In the genomic region with DNA sequence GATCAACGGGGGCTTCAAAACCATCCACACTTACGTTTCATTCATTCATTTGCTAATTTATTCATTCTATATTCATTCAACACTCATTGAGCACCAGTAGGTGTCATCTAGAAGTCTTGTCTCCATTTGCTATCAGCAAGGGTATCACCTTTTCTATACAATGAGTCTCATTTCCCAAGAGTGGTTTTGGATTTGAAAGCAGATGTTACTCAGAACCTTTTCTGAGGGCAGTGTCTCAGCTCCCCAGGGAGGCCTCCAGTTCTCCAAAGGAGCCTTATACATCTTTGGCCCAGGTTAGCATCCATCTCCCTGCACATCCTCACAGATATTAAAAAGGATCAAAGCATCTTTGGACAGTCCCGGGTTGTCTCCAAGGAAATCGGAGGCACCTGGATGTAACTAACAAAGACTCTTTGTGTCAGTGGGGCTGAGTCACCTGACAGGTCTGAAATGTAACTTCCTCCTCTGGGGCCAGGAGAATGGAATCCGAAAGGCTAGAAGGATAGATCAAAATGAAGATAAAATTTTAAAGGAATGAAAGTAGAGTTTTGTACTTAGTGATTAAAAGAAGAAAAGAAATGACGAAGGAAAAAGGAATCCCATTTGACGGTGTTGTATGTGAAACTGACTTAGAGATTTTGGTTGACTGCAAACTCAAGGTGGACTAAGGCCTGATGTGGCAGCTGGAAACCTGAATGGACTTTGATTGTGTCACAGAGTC, we compare ENCODE assay signal across 13 cellular contexts.
DNase-seq lines count a peak whose midpoint lies in the region; ATAC-seq and TF ChIP-seq lines count a peak whose summit lies in the region.
"Had no signal": no experiment of that assay in that cellular context is flagged by ENCODE, and none has a peak within 500 bp of the region (broad histone marks: within the 10 kb centered on the region; RNA-seq: fewer than 3 reads in every experiment).

No MANE protein-coding gene starts in this region.

- H3K9me3 Mint-ChIP-seq in activated T-cell treated with anti-CD3 and anti-CD28 coated beads, Interleukin-2, amount 50 U/mL, for 4 hours, result no peaks in the 10 kb centered on the region
- H3K9me3 Mint-ChIP-seq in activated T-cell treated with anti-CD3 and anti-CD28 coated beads, Interleukin-2, amount 50 U/mL, for 24 hours, result no peaks in the 10 kb centered on the region
- no peaks in the 10 kb centered on the region for H3K9me3 Mint-ChIP-seq in immature natural killer cell
- H3K9me3 Mint-ChIP-seq in stimulated activated naive B cell treated with anti-CD40 and anti-IgM and Interleukin-4, amounts not matched to agents 10 μg/mL and 1 μg/mL and 100 μg/mL, for 72 hours, result no peaks in the 10 kb centered on the region

- H3K36me3 Mint-ChIP-seq in activated T-cell treated with anti-CD3 and anti-CD28 coated beads, Interleukin-2, amount 50 U/mL, for 4 hours (ENCODE audit: insufficient read depth), result peaks cover 5% of the 10 kb centered on the region
- H3K36me3 Mint-ChIP-seq in activated T-cell treated with anti-CD3 and anti-CD28 coated beads, Interleukin-2, amount 50 U/mL, for 24 hours (ENCODE audit: low read depth), result peaks cover 12% of the 10 kb centered on the region
- H3K36me3 Mint-ChIP-seq in immature natural killer cell, result peaks cover 11 to 22% (median 17%) of the 10 kb centered on the region in 3 donors
- H3K36me3 Mint-ChIP-seq in stimulated activated naive B cell treated with anti-CD40 and anti-IgM and Interleukin-4, amounts not matched to agents 10 μg/mL and 1 μg/mL and 100 μg/mL, for 72 hours, result peaks cover 7 to 10% of the 10 kb centered on the region in 2 donors

- peak; percentile 59 to 65 for ATAC-seq in activated T-cell treated with anti-CD3 and anti-CD28 coated beads, Interleukin-2, amount 50 U/mL, for 4 hours
- ATAC-seq in SK-N-SH treated with all-trans-retinoic acid at 6 μM for 48 hours (peak; percentile 73), Right ventricle myocardium superior (ENCODE audit: poor library complexity) (no peak)
- ATAC-seq in stimulated activated naive B cell treated with anti-CD40 and anti-IgM and Interleukin-4, amounts not matched to agents 10 μg/mL and 1 μg/mL and 100 μg/mL, for 72 hours (replicated peaks), result peak; percentile 46 to 70
- ATAC-seq: left ventricle myocardium superior had no signal

- no peaks in the 10 kb centered on the region for H3K27me3 Mint-ChIP-seq in activated T-cell treated with anti-CD3 and anti-CD28 coated beads, Interleukin-2, amount 50 U/mL, for 4 hours (ENCODE audit: low read depth)
- H3K27me3 Mint-ChIP-seq in activated T-cell treated with anti-CD3 and anti-CD28 coated beads, Interleukin-2, amount 50 U/mL, for 24 hours, result no peaks in the 10 kb centered on the region
- H3K27me3 Mint-ChIP-seq in immature natural killer cell (ENCODE audit: low read depth in 3 of 3), result peaks cover 0 to 2% (median 1%) of the 10 kb centered on the region in 3 donors
- no peaks in the 10 kb centered on the region for H3K27me3 Mint-ChIP-seq in stimulated activated naive B cell treated with anti-CD40 and anti-IgM and Interleukin-4, amounts not matched to agents 10 μg/mL and 1 μg/mL and 100 μg/mL, for 72 hours

- H3K27ac Mint-ChIP-seq in activated T-cell treated with anti-CD3 and anti-CD28 coated beads, Interleukin-2, amount 50 U/mL, for 24 hours, result no peak overlapping the region
- peak overlapping the region in 4 of 6 donors; percentile 8 to 71 (median 14) for H3K27ac Mint-ChIP-seq in immature natural killer cell
- H3K27ac Mint-ChIP-seq in stimulated activated naive B cell treated with anti-CD40 and anti-IgM and Interleukin-4, amounts not matched to agents 10 μg/mL and 1 μg/mL and 100 μg/mL, for 72 hours, result peak overlapping the region; percentile 26

- peaks cover 19% of the 10 kb centered on the region for H3K4me1 Mint-ChIP-seq in activated T-cell treated with anti-CD3 and anti-CD28 coated beads, Interleukin-2, amount 50 U/mL, for 4 hours (ENCODE audit: low read depth)
- peaks cover 28% of the 10 kb centered on the region for H3K4me1 Mint-ChIP-seq in activated T-cell treated with anti-CD3 and anti-CD28 coated beads, Interleukin-2, amount 50 U/mL, for 24 hours (ENCODE audit: low read depth)
- H3K4me1 Mint-ChIP-seq in immature natural killer cell, result peaks cover 0 to 3% of the 10 kb centered on the region in 2 donors
- peaks cover 41 to 58% of the 10 kb centered on the region in 2 donors for H3K4me1 Mint-ChIP-seq in stimulated activated naive B cell treated with anti-CD40 and anti-IgM and Interleukin-4, amounts not matched to agents 10 μg/mL and 1 μg/mL and 100 μg/mL, for 72 hours

- intact Hi-C loops in Right ventricle myocardium superior (cut with DNase I), result no loop called here

- no peak for DNase-seq in activated T-cell treated with anti-CD3 and anti-CD28 coated beads, Interleukin-2, amount 50 U/mL, for 4 hours
- DNase-seq in activated T-cell treated with anti-CD3 and anti-CD28 coated beads, Interleukin-2, amount 50 U/mL, for 24 hours, result no peak
- DNase-seq in immature natural killer cell (no peak), Right ventricle myocardium superior (no peak), HuH-7 (ENCODE audit: low spot score) (no peak), DMS153 treated with DMSO at 0.1 percent for 48 hours (lab: John Stamatoyannopoulos, UW; ENCODE audit: unreplicated experiment) (no peak)
- DNase-seq in stimulated activated naive B cell treated with anti-CD40 and anti-IgM and Interleukin-4, amounts not matched to agents 10 μg/mL and 1 μg/mL and 100 μg/mL, for 72 hours, result no peak
- DNase-seq: central memory CD4-positive, alpha-beta T cell; hypothalamus; left ventricle myocardium superior; MG63; tibial artery had no signal

- no peak overlapping the region for H3K4me3 Mint-ChIP-seq in activated T-cell treated with anti-CD3 and anti-CD28 coated beads, Interleukin-2, amount 50 U/mL, for 4 hours
- H3K4me3 Mint-ChIP-seq in activated T-cell treated with anti-CD3 and anti-CD28 coated beads, Interleukin-2, amount 50 U/mL, for 24 hours, result no peak overlapping the region
- H3K4me3 Mint-ChIP-seq in immature natural killer cell, result peak overlapping the region in 1 of 5 donors; percentile 14
- no peak overlapping the region for H3K4me3 Mint-ChIP-seq in stimulated activated naive B cell treated with anti-CD40 and anti-IgM and Interleukin-4, amounts not matched to agents 10 μg/mL and 1 μg/mL and 100 μg/mL, for 72 hours

TF ChIP-seq in SK-N-SH treated with all-trans-retinoic acid at 6 μM for 48 hours, 23 proteins besides CTCF, POLR2A, EP300 and RAD21:
- TF ChIP-seq ZNF565 (CRISPR knock-in tag; conservative IDR thresholded peaks at IDR 0.05; ENCODE audit: low read depth) (no peak), TOX (CRISPR knock-in tag; IDR thresholded peaks at IDR 0.05; ENCODE audit: borderline replicate concordance) (peak; percentile 39; the same call in 1 of the 2 replicates)
